Comparison of ENCODE assay signal across 30 cellular contexts in genomic region chr16:49068224-49068623, GRCh38.
"Had no signal": no experiment of that assay in that cellular context is flagged by ENCODE, and none has a peak within 500 bp of the region (broad histone marks: within the 10 kb centered on the region; RNA-seq: fewer than 3 reads in every experiment).

No MANE protein-coding gene starts in this region.

- H3K9me3 ChIP-seq: neutrophil, pancreas, prostate gland, thoracic aorta, thyroid gland, upper lobe of left lung, vagina had no signal

- H3K4me3 Mint-ChIP-seq: naive thymus-derived CD8-positive, alpha-beta T cell; natural killer cell treated with Interleukin-12 subunit alpha and Interleukin-12 subunit beta and Interleukin-15 and Interleukin-18, amount 100 ng/mL, for 72 hours; nephron progenitor cell; neural crest cell; stimulated activated memory B cell treated with anti-CD40 and anti-IgM and Interleukin-4, amounts not matched to agents 10 μg/mL and 1 μg/mL and 100 μg/mL, for 72 hours; stimulated activated naive CD8-positive, alpha-beta T cell treated with anti-CD3 and anti-CD28 coated beads, Interleukin-15, Interleukin-2, amounts not matched to agents 100 ng/mL and 50 ng/mL, for 24 hours had no signal

- H3K4me1 ChIP-seq: pancreas, prostate gland, right atrium auricular region, spleen, stomach, thyroid gland, tibial nerve, upper lobe of left lung, vagina had no signal

- H3K4me1 Mint-ChIP-seq: naive thymus-derived CD8-positive, alpha-beta T cell; nephron progenitor cell; neural crest cell; stimulated activated memory B cell treated with anti-CD40 and anti-IgM and Interleukin-4, amounts not matched to agents 10 μg/mL and 1 μg/mL and 100 μg/mL, for 72 hours had no signal

- DNase-seq: naive thymus-derived CD8-positive, alpha-beta T cell; nephron progenitor cell; nucleus accumbens; pancreas; retina; spleen; stimulated activated CD4-positive, alpha-beta T cell treated with anti-CD3 and anti-CD28 coated beads, Interleukin-12 subunit alpha, Interleukin-12 subunit beta, amount 100 ng/mL, for 4 hours; stimulated activated CD4-positive, alpha-beta T cell treated with anti-CD3 and anti-CD28 coated beads, Interleukin-1b, Interleukin-23, amount 100 ng/mL, for 48 hours; stimulated activated CD4-positive, alpha-beta T cell treated with anti-CD3 and anti-CD28 coated beads, Interleukin-4, amount 100 ng/mL, for 1 hour; stimulated activated CD4-positive, alpha-beta T cell treated with anti-CD3 and anti-CD28 coated beads, Interleukin-4, amount 100 ng/mL, for 4 hours; stimulated activated CD8-positive, alpha-beta memory T cell treated with anti-CD3 and anti-CD28 coated beads, Interleukin-4, amount 100 ng/mL, for 48 hours; stimulated activated naive CD4-positive, alpha-beta T cell; stomach; thyroid gland; trophoblast cell; upper lobe of left lung had no signal

- H3K4me3 ChIP-seq: pancreas, prostate gland, right atrium auricular region, skin epidermis, smooth muscle cell, spleen, stomach, thoracic aorta, thyroid gland, tibial nerve, upper lobe of left lung, vagina had no signal

- H3K4me2 ChIP-seq: smooth muscle cell had no signal

- H3K27me3 ChIP-seq: neutrophil, pancreas, right atrium auricular region, spleen, thyroid gland, tibial nerve, upper lobe of left lung, vagina had no signal

- H3K27ac ChIP-seq: neutrophil, pancreas, prostate gland, right atrium auricular region, skin epidermis, spleen, stomach, thoracic aorta, thyroid gland, tibial nerve, upper lobe of left lung, vagina had no signal

- H3K27me3 Mint-ChIP-seq: natural killer cell treated with Interleukin-12 subunit alpha and Interleukin-12 subunit beta and Interleukin-15 and Interleukin-18, amount 100 ng/mL, for 72 hours; stimulated activated memory B cell treated with anti-CD40 and anti-IgM and Interleukin-4, amounts not matched to agents 10 μg/mL and 1 μg/mL and 100 μg/mL, for 72 hours; stimulated activated naive CD8-positive, alpha-beta T cell treated with anti-CD3 and anti-CD28 coated beads, Interleukin-15, Interleukin-2, amounts not matched to agents 100 ng/mL and 50 ng/mL, for 24 hours had no signal

- H3K27ac Mint-ChIP-seq: naive thymus-derived CD8-positive, alpha-beta T cell; natural killer cell treated with Interleukin-12 subunit alpha and Interleukin-12 subunit beta and Interleukin-15 and Interleukin-18, amount 100 ng/mL, for 72 hours; nephron progenitor cell; stimulated activated memory B cell treated with anti-CD40 and anti-IgM and Interleukin-4, amounts not matched to agents 10 μg/mL and 1 μg/mL and 100 μg/mL, for 72 hours; stimulated activated naive CD8-positive, alpha-beta T cell treated with anti-CD3 and anti-CD28 coated beads, Interleukin-15, Interleukin-2, amounts not matched to agents 100 ng/mL and 50 ng/mL, for 24 hours had no signal

- ATAC-seq: naive thymus-derived CD8-positive, alpha-beta T cell; natural killer cell treated with Interleukin-12 subunit alpha and Interleukin-12 subunit beta and Interleukin-15 and Interleukin-18, amount 100 ng/mL, for 72 hours; pancreas; sciatic nerve; stimulated activated memory B cell treated with anti-CD40 and anti-IgM and Interleukin-4, amounts not matched to agents 10 μg/mL and 1 μg/mL and 100 μg/mL, for 72 hours had no signal

- H3K36me3 ChIP-seq: neutrophil, pancreas, prostate gland, right atrium auricular region, spleen, stomach, thoracic aorta, thyroid gland, tibial nerve, upper lobe of left lung, vagina had no signal

- H3K36me3 Mint-ChIP-seq: naive thymus-derived CD8-positive, alpha-beta T cell; natural killer cell treated with Interleukin-12 subunit alpha and Interleukin-12 subunit beta and Interleukin-15 and Interleukin-18, amount 100 ng/mL, for 72 hours; stimulated activated memory B cell treated with anti-CD40 and anti-IgM and Interleukin-4, amounts not matched to agents 10 μg/mL and 1 μg/mL and 100 μg/mL, for 72 hours had no signal

- FAIRE-seq: pancreas, urothelium cell line had no signal
